18 cellular contexts compared by ENCODE assay signal in the genomic region with DNA sequence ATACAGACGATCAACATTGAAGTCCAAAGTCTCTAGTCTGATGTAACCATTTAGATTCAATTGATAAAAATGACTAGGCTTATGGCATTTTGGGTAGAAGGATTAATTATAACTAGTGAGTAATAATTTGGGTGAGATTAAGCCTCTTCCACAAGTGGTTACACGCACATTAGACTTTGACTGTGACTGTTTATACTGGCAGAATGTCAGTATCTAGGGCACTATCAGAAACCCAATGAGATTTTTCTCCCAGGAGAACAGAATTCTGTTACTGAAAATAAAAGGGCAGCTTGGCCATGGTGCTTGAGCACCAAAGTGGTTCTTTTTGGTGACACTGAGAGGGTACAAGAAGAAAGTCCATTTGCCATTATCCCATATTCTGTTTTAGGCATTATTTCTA. TPM values are rescaled to one million over a fixed set of nuclear protein-coding genes. Genes with fewer than 3 reads are reported as not detected.
DNase-seq lines count a peak whose midpoint lies in the region; ATAC-seq, FAIRE-seq and TF ChIP-seq lines count a peak whose summit lies in the region.
"Had no signal": no experiment of that assay in that cellular context is flagged by ENCODE, and none has a peak within 500 bp of the region (broad histone marks: within the 10 kb centered on the region; RNA-seq: fewer than 3 reads in every experiment).

No MANE protein-coding gene starts in this region.

- no peak for TF ChIP-seq EP300 in gastroesophageal sphincter (IDR thresholded peaks at IDR 0.05)

- TF ChIP-seq CTCF in HEK293 (tag by site-specific recombination; IDR thresholded peaks at IDR 0.05) (no peak), astrocyte (IDR thresholded peaks at IDR 0.05; ENCODE audit: insufficient read depth, low read depth, low read length) (no peak), gastroesophageal sphincter (IDR thresholded peaks at IDR 0.05) (no peak)

- H3K79me2 ChIP-seq in astrocyte (ENCODE audit: insufficient read depth, low read length) = peaks cover 82% of the 10 kb centered on the region

- WGBS in gastroesophageal sphincter (ENCODE audit: low coverage in 1 of 2), 2 donors = 14 to 44% methylated on average over 2 of the region's 2 CpGs

- peaks cover 12% of the 10 kb centered on the region for H3K4me1 Mint-ChIP-seq in astrocyte (ENCODE audit: low read depth, unreplicated experiment)
- H3K4me1 Mint-ChIP-seq in activated naive CD8-positive, alpha-beta T cell treated with anti-CD3 and anti-CD28 coated beads for 36 hours = no peaks in the 10 kb centered on the region

- H3K27ac ChIP-seq in HEK293 (ENCODE audit: extremely low read depth, low read depth, low read length) (no peak overlapping the region), astrocyte (ENCODE audit: low read depth, low read length) (peak overlapping the region; percentile 57), gastroesophageal sphincter (peak overlapping the region in 3 of 4 donors; percentile 7 to 92 (median 89))

- H3K27me3 ChIP-seq in astrocyte (ENCODE audit: insufficient read depth, low read length) (no peaks in the 10 kb centered on the region), gastroesophageal sphincter (no peaks in the 10 kb centered on the region), skeletal muscle satellite cell (ENCODE audit: control insufficient read depth, insufficient read depth, low read length) (peaks cover 12% of the 10 kb centered on the region)

- no peaks in the 10 kb centered on the region for H3K27me3 Mint-ChIP-seq in astrocyte (ENCODE audit: low read depth, unreplicated experiment)
- H3K27me3 Mint-ChIP-seq in activated naive CD8-positive, alpha-beta T cell treated with anti-CD3 and anti-CD28 coated beads for 36 hours = peaks cover 29% of the 10 kb centered on the region

- H3K36me3 ChIP-seq in HEK293 (ENCODE audit: control insufficient read depth in 2 of 2, insufficient read depth in 1 of 2, low read length in 2 of 2) (peaks cover 0 to 13% of the 10 kb centered on the region in 2 experiments; a peak in 2 of 3 replicates), astrocyte (ENCODE audit: insufficient read depth, low read length) (no peaks in the 10 kb centered on the region), gastroesophageal sphincter (no peaks in the 10 kb centered on the region), skeletal muscle satellite cell (ENCODE audit: insufficient read depth, low read length) (no peaks in the 10 kb centered on the region)
- H3K36me3 ChIP-seq: left lung had no signal

- H3K9ac ChIP-seq in astrocyte (ENCODE audit: low read length) = peak overlapping the region; percentile 95
- H3K9ac ChIP-seq in skeletal muscle satellite cell (ENCODE audit: low read depth, low read length) = no peak overlapping the region

- DNase-seq in astrocyte (ENCODE audit: low read depth) = peak; percentile 63
- DNase-seq in Kasumi-1 (lab: John Stamatoyannopoulos, UW) = no peak
- DNase-seq in NCI-H446 (lab: John Stamatoyannopoulos, UW) = no peak
- DNase-seq in activated naive CD8-positive, alpha-beta T cell treated with anti-CD3 and anti-CD28 coated beads for 36 hours = no peak
- DNase-seq: activated B cell treated with CpG ODN at 0.5 μM for 24 hours; effector memory CD4-positive, alpha-beta T cell; head of caudate nucleus; left lung; NCI-H2081 treated with DMSO at 0.1 percent for 48 hours; nephron progenitor cell; stimulated activated naive CD8-positive, alpha-beta T cell treated with anti-CD3 and anti-CD28 coated beads, Interleukin-15, amount 100 ng/mL, for 72 hours had no signal

- peak; percentile 70 for FAIRE-seq in astrocyte (lab: Jason Lieb, UNC)
- FAIRE-seq: GM19239 had no signal

- peak overlapping the region; percentile 95 for H3K4me3 Mint-ChIP-seq in astrocyte (ENCODE audit: unreplicated experiment)
- no peak overlapping the region for H3K4me3 Mint-ChIP-seq in activated naive CD8-positive, alpha-beta T cell treated with anti-CD3 and anti-CD28 coated beads for 36 hours
- H3K4me3 Mint-ChIP-seq: activated B cell treated with CpG ODN at 0.5 μM for 24 hours; CD14-positive monocyte; stimulated activated naive CD8-positive, alpha-beta T cell treated with anti-CD3 and anti-CD28 coated beads, Interleukin-15, amount 100 ng/mL, for 72 hours had no signal

- CTCF ChIA-PET in HEK293 (lab: Yijun Ruan, JAX) = interaction anchor here (0.6 to 1.8 kb wide), 4 partner anchors 129 to 234 kb away, joined by 3 to 4 read pairs (median 4); no protein-coding TSS in a partner anchor

- no peaks in the 10 kb centered on the region for H3K9me3 Mint-ChIP-seq in astrocyte (ENCODE audit: unreplicated experiment)
- H3K9me3 Mint-ChIP-seq in activated naive CD8-positive, alpha-beta T cell treated with anti-CD3 and anti-CD28 coated beads for 36 hours = no peaks in the 10 kb centered on the region
- H3K9me3 Mint-ChIP-seq: activated B cell treated with CpG ODN at 0.5 μM for 24 hours; stimulated activated naive CD8-positive, alpha-beta T cell treated with anti-CD3 and anti-CD28 coated beads, Interleukin-15, amount 100 ng/mL, for 72 hours had no signal

- H3K4me2 ChIP-seq in astrocyte (ENCODE audit: low read length) = peak overlapping the region; percentile 85
- H3K4me2 ChIP-seq in skeletal muscle satellite cell (ENCODE audit: low read length) = peak overlapping the region; percentile 2

- peaks cover 25% of the 10 kb centered on the region for H4K20me1 ChIP-seq in astrocyte (ENCODE audit: insufficient read depth, low read length)

- TF ChIP-seq POLR2A in gastroesophageal sphincter (IDR thresholded peaks at IDR 0.05) = no peak

- H3K27ac Mint-ChIP-seq in astrocyte (ENCODE audit: unreplicated experiment) = peak overlapping the region; percentile 16
- no peak overlapping the region for H3K27ac Mint-ChIP-seq in activated naive CD8-positive, alpha-beta T cell treated with anti-CD3 and anti-CD28 coated beads for 36 hours
- H3K27ac Mint-ChIP-seq: activated B cell treated with CpG ODN at 0.5 μM for 24 hours; CD14-positive monocyte; nephron progenitor cell; stimulated activated naive CD8-positive, alpha-beta T cell treated with anti-CD3 and anti-CD28 coated beads, Interleukin-15, amount 100 ng/mL, for 72 hours had no signal

- H3K9me3 ChIP-seq in HEK293 (ENCODE audit: control insufficient read depth, insufficient read depth, low read depth, low read length) (no peaks in the 10 kb centered on the region), astrocyte (ENCODE audit: insufficient read depth, low read depth, low read length) (no peaks in the 10 kb centered on the region), gastroesophageal sphincter (no peaks in the 10 kb centered on the region), skeletal muscle satellite cell (replicated peaks; ENCODE audit: low read length) (no peaks in the 10 kb centered on the region)
- H3K9me3 ChIP-seq: left lung had no signal

- no peak overlapping the region for H2AFZ ChIP-seq in astrocyte (ENCODE audit: low read depth, low read length)

- peak overlapping the region; percentile 91 for H3K4me3 ChIP-seq in HEK293 (ENCODE audit: low read depth, low read length)
- H3K4me3 ChIP-seq in astrocyte (ENCODE audit: insufficient read depth, low read depth, low read length) = no peak overlapping the region
- H3K4me3 ChIP-seq in gastroesophageal sphincter = no peak overlapping the region
- H3K4me3 ChIP-seq in skeletal muscle satellite cell (ENCODE audit: low read length) = no peak overlapping the region

- H3K4me1 ChIP-seq in HEK293 (ENCODE audit: control insufficient read depth, insufficient read depth, low read length) (peaks cover 4% of the 10 kb centered on the region; the same call in 1 of the 2 replicates), astrocyte (ENCODE audit: insufficient read depth, low read length) (peaks cover 30% of the 10 kb centered on the region), gastroesophageal sphincter (peaks cover 0 to 22% (median 0%) of the 10 kb centered on the region in 3 donors), skeletal muscle satellite cell (ENCODE audit: control insufficient read depth, insufficient read depth, low read length) (peaks cover 25% of the 10 kb centered on the region)
- H3K4me1 ChIP-seq: left lung had no signal

- ATAC-seq in gastroesophageal sphincter = no peak
- no peak for ATAC-seq in HG03342 (IDR thresholded peaks at IDR 0.05; ENCODE audit: unreplicated experiment)
- ATAC-seq: left lung; SK-N-SH treated with all-trans-retinoic acid at 6 μM for 48 hours; stimulated activated naive CD8-positive, alpha-beta T cell treated with anti-CD3 and anti-CD28 coated beads, Interleukin-15, amount 100 ng/mL, for 72 hours had no signal

- H3K36me3 Mint-ChIP-seq in astrocyte (ENCODE audit: low read depth, unreplicated experiment) = no peaks in the 10 kb centered on the region
- H3K36me3 Mint-ChIP-seq in activated naive CD8-positive, alpha-beta T cell treated with anti-CD3 and anti-CD28 coated beads for 36 hours = no peaks in the 10 kb centered on the region
- H3K36me3 Mint-ChIP-seq: CD14-positive monocyte had no signal

- POLR2A ChIA-PET in HEK293 (lab: Yijun Ruan, JAX) = no interaction called here

TF ChIP-seq in HEK293, 187 proteins besides CTCF, POLR2A, EP300 and RAD21 (continues in another document):
- TF ChIP-seq SCRT1 (tag by site-specific recombination; IDR thresholded peaks at IDR 0.05; ENCODE audit: borderline replicate concordance) = no peak
- no peak for TF ChIP-seq REPIN1 (tag by site-specific recombination; IDR thresholded peaks at IDR 0.05; ENCODE audit: low read depth)

RNA-seq across cellular contexts. Expression of a gene that starts 3.3 kb away (rescaled TPM):
- 310 and 313 TPM in 2 replicates for total RNA-seq in astrocyte
- total RNA-seq in gastroesophageal sphincter = 100 to 1,000 TPM in 3 of 4 donors, 10 to 100 TPM in 1; 83.5 to 134 (median 114) TPM
- total RNA-seq in skeletal muscle satellite cell (2012; rRNA removed) = 144 and 162 TPM in 2 replicates
- total RNA-seq in activated naive CD8-positive, alpha-beta T cell treated with anti-CD3 and anti-CD28 coated beads for 36 hours = 1 to 10 TPM; 1.6 to 2.6 TPM
- total RNA-seq: activated B cell treated with CpG ODN at 0.5 μM for 24 hours had no signal

Comparison
In these comparisons a context has a peak if more than half of its experiments do, and no peak if none do; other contexts are left out.
1. RNA of a gene that starts 3.3 kb away (total RNA-seq): 310 to 313 TPM in astrocyte and 83.5 to 134 TPM in gastroesophageal sphincter; 1.6 to 2.6 TPM in activated naive CD8-positive, alpha-beta T cell treated with anti-CD3 and anti-CD28 coated beads for 36 hours; every median in the first group is over 10 times any median in the second.